Comparison of ENCODE assay signal across 32 cellular contexts in the genomic region with DNA sequence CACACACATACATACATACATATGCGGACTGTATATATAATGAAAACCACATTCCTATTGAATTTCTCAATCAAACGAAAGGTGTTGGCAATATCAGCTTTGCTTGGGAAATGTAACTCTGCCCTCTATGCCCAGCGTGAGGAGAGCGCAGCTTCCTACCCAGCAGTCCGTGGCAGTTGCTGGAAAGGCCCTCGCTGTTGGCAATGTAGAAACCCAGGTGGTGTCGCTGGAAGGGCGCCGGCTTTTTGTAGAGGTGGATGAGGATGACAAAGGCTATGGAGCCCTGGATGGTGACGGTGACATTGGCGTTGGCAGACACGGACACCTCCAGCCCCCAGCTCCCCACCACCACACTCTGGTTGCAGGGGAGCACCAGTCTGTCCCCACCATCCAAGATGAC.
"Had no signal": no experiment of that assay in that cellular context is flagged by ENCODE, and none has a peak within 500 bp of the region (broad histone marks: within the 10 kb centered on the region; RNA-seq: fewer than 3 reads in every experiment).

No MANE protein-coding gene starts in this region.

- H3K27ac Mint-ChIP-seq: activated B cell treated with CpG ODN at 0.5 μM for 24 hours; activated CD4-positive, alpha-beta memory T cell treated with anti-CD3 and anti-CD28 coated beads for 36 hours; activated CD4-positive, alpha-beta T cell treated with anti-CD3 and anti-CD28 coated beads, Interleukin-2, amount 10 ng/mL, durations not matched to agents 24 days and 14 days; activated CD8-positive, alpha-beta T cell treated with anti-CD3 and anti-CD28 coated beads for 36 hours; activated naive CD4-positive, alpha-beta T cell treated with anti-CD3 and anti-CD28 coated beads, Interleukin-2, amount 10 ng/mL, durations not matched to agents 7 days and 5 days; activated naive CD4-positive, alpha-beta T cell treated with anti-CD3 and anti-CD28 coated beads, Interleukin-2, amount 50 U/mL, for 24 hours; activated naive CD8-positive, alpha-beta T cell; activated naive CD8-positive, alpha-beta T cell treated with anti-CD3 and anti-CD28 coated beads, Interleukin-2, amount 10 ng/mL, durations not matched to agents 7 days and 5 days; activated T-cell treated with anti-CD3 and anti-CD28 coated beads, Interleukin-2, amount 50 U/mL, for 72 hours; activated T-helper 1 cell treated with anti-CD3 and anti-CD28 coated beads, Interleukin-12 subunit alpha, Interleukin-12 subunit beta, Interleukin-2, Interleukin-4 antibody, amounts not matched to agents 30 ng/mL and 10 ng/mL and 1 ng/mL, durations not matched to agents 14 hours and 24 hours and 36 hours; activated T-helper 17 cell treated with anti-CD3 and anti-CD28 coated beads, Interleukin-2, amount 50 U/mL, for 72 hours; T-cell; T-helper 17 cell had no signal

- H3K4me1 ChIP-seq: breast epithelium had no signal

- H3K4me3 Mint-ChIP-seq: activated B cell treated with CpG ODN at 0.5 μM for 24 hours; activated CD4-positive, alpha-beta memory T cell treated with anti-CD3 and anti-CD28 coated beads for 36 hours; activated CD4-positive, alpha-beta T cell treated with anti-CD3 and anti-CD28 coated beads, Interleukin-2, amount 10 ng/mL, durations not matched to agents 24 days and 14 days; activated CD8-positive, alpha-beta T cell treated with anti-CD3 and anti-CD28 coated beads for 36 hours; activated naive CD4-positive, alpha-beta T cell treated with anti-CD3 and anti-CD28 coated beads, Interleukin-2, amount 10 ng/mL, durations not matched to agents 7 days and 5 days; activated naive CD4-positive, alpha-beta T cell treated with anti-CD3 and anti-CD28 coated beads, Interleukin-2, amount 50 U/mL, for 24 hours; activated naive CD8-positive, alpha-beta T cell; activated naive CD8-positive, alpha-beta T cell treated with anti-CD3 and anti-CD28 coated beads, Interleukin-2, amount 10 ng/mL, durations not matched to agents 7 days and 5 days; activated naive CD8-positive, alpha-beta T cell treated with anti-CD3 and anti-CD28 coated beads, Interleukin-2, amount 50 U/mL, for 24 hours; activated T-cell treated with anti-CD3 and anti-CD28 coated beads, Interleukin-2, amount 50 U/mL, for 4 hours; activated T-cell treated with anti-CD3 and anti-CD28 coated beads, Interleukin-2, amount 50 U/mL, for 72 hours; activated T-helper 1 cell treated with anti-CD3 and anti-CD28 coated beads, Interleukin-12 subunit alpha, Interleukin-12 subunit beta, Interleukin-2, Interleukin-4 antibody, amounts not matched to agents 30 ng/mL and 10 ng/mL and 1 ng/mL, durations not matched to agents 14 hours and 24 hours and 36 hours; activated T-helper 17 cell treated with anti-CD3 and anti-CD28 coated beads, Interleukin-2, amount 50 U/mL, for 72 hours; brain; T-cell; T-helper 17 cell had no signal

- H3K36me3 ChIP-seq: ascending aorta, breast epithelium had no signal

- H3K4me3 ChIP-seq: ascending aorta, breast epithelium had no signal

- DNase-seq: activated B cell treated with CpG ODN at 0.5 μM for 24 hours; activated CD4-positive, alpha-beta memory T cell treated with anti-CD3 and anti-CD28 coated beads for 36 hours; activated CD4-positive, alpha-beta T cell treated with anti-CD3 and anti-CD28 coated beads for 4 hours; activated CD4-positive, alpha-beta T cell treated with anti-CD3 and anti-CD28 coated beads, Interleukin-2, amount 10 ng/mL, durations not matched to agents 24 days and 14 days; activated CD4-positive, alpha-beta T cell treated with anti-CD3 and anti-CD28 coated beads, Interleukin-2, amount 50 U/mL, for 1 hour; activated CD4-positive, alpha-beta T cell treated with anti-CD3 and anti-CD28 coated beads, Interleukin-2, amount 50 U/mL, for 4 hours; activated CD4-positive, CD25-positive, alpha-beta regulatory T cell treated with anti-CD3 and anti-CD28 coated beads, Interleukin-2, amount 50 U/mL, for 72 hours; activated CD8-positive, alpha-beta memory T cell treated with anti-CD3 and anti-CD28 coated beads, Interleukin-2, amount 50 U/mL, for 4 hours; activated CD8-positive, alpha-beta T cell treated with anti-CD3 and anti-CD28 coated beads for 36 hours; activated effector memory CD4-positive, alpha-beta T cell treated with anti-CD3 and anti-CD28 coated beads, Interleukin-2, amount 50 U/mL, for 16 hours; activated naive CD4-positive, alpha-beta T cell treated with anti-CD3 and anti-CD28 coated beads, Interleukin-2, amount 10 ng/mL, durations not matched to agents 7 days and 5 days; activated naive CD4-positive, alpha-beta T cell treated with Interleukin-2 at 50 U/mL for 16 hours; activated naive CD8-positive, alpha-beta T cell treated with anti-CD3 and anti-CD28 coated beads, Interleukin-2, amount 10 ng/mL, durations not matched to agents 7 days and 5 days; activated naive CD8-positive, alpha-beta T cell treated with anti-CD3 and anti-CD28 coated beads, Interleukin-2, amount 50 U/mL, for 24 hours; activated T-cell treated with anti-CD3 and anti-CD28 coated beads for 4 hours; activated T-cell treated with anti-CD3 and anti-CD28 coated beads, Interleukin-2, amount 50 U/mL, for 1 hour; activated T-cell treated with anti-CD3 and anti-CD28 coated beads, Interleukin-2, amount 50 U/mL, for 4 hours; activated T-cell treated with anti-CD3 and anti-CD28 coated beads, Interleukin-2, amount 50 U/mL, for 72 hours; amygdala; anterior cingulate cortex; central memory CD4-positive, alpha-beta T cell; cerebellar nuclear complex; T-cell; T-helper 17 cell had no signal

- H3K9me3 ChIP-seq: ascending aorta, breast epithelium had no signal

- H3K4me1 Mint-ChIP-seq: activated B cell treated with CpG ODN at 0.5 μM for 24 hours; activated CD4-positive, alpha-beta T cell treated with anti-CD3 and anti-CD28 coated beads, Interleukin-2, amount 10 ng/mL, durations not matched to agents 24 days and 14 days; activated naive CD4-positive, alpha-beta T cell treated with anti-CD3 and anti-CD28 coated beads, Interleukin-2, amount 10 ng/mL, durations not matched to agents 7 days and 5 days; activated naive CD4-positive, alpha-beta T cell treated with anti-CD3 and anti-CD28 coated beads, Interleukin-2, amount 50 U/mL, for 24 hours; activated naive CD8-positive, alpha-beta T cell treated with anti-CD3 and anti-CD28 coated beads, Interleukin-2, amount 50 U/mL, for 24 hours; activated T-helper 17 cell treated with anti-CD3 and anti-CD28 coated beads, Interleukin-2, amount 50 U/mL, for 72 hours; T-helper 17 cell had no signal

- ATAC-seq: activated CD8-positive, alpha-beta T cell treated with anti-CD3 and anti-CD28 coated beads for 36 hours; activated naive CD8-positive, alpha-beta T cell treated with anti-CD3 and anti-CD28 coated beads, Interleukin-2, amount 50 U/mL, for 24 hours; activated T-cell treated with anti-CD3 and anti-CD28 coated beads, Interleukin-2, amount 50 U/mL, for 4 hours; activated T-cell treated with anti-CD3 and anti-CD28 coated beads, Interleukin-2, amount 50 U/mL, for 72 hours; activated T-helper 17 cell treated with anti-CD3 and anti-CD28 coated beads, Interleukin-2, amount 50 U/mL, for 72 hours; T-cell; T-helper 17 cell had no signal

- H3K27me3 Mint-ChIP-seq: activated B cell treated with CpG ODN at 0.5 μM for 24 hours; activated CD4-positive, alpha-beta memory T cell treated with anti-CD3 and anti-CD28 coated beads for 36 hours; activated CD4-positive, alpha-beta T cell treated with anti-CD3 and anti-CD28 coated beads, Interleukin-2, amount 10 ng/mL, durations not matched to agents 24 days and 14 days; activated CD8-positive, alpha-beta T cell treated with anti-CD3 and anti-CD28 coated beads for 36 hours; activated naive CD4-positive, alpha-beta T cell treated with anti-CD3 and anti-CD28 coated beads, Interleukin-2, amount 50 U/mL, for 24 hours; activated naive CD8-positive, alpha-beta T cell; activated naive CD8-positive, alpha-beta T cell treated with anti-CD3 and anti-CD28 coated beads, Interleukin-2, amount 10 ng/mL, durations not matched to agents 7 days and 5 days; activated naive CD8-positive, alpha-beta T cell treated with anti-CD3 and anti-CD28 coated beads, Interleukin-2, amount 50 U/mL, for 24 hours; activated T-helper 17 cell treated with anti-CD3 and anti-CD28 coated beads, Interleukin-2, amount 50 U/mL, for 72 hours; brain; T-helper 17 cell had no signal

- H3K9me3 Mint-ChIP-seq: activated B cell treated with CpG ODN at 0.5 μM for 24 hours; activated CD4-positive, alpha-beta memory T cell treated with anti-CD3 and anti-CD28 coated beads for 36 hours; activated CD4-positive, alpha-beta T cell treated with anti-CD3 and anti-CD28 coated beads, Interleukin-2, amount 10 ng/mL, durations not matched to agents 24 days and 14 days; activated CD8-positive, alpha-beta T cell treated with anti-CD3 and anti-CD28 coated beads for 36 hours; activated naive CD4-positive, alpha-beta T cell treated with anti-CD3 and anti-CD28 coated beads, Interleukin-2, amount 10 ng/mL, durations not matched to agents 7 days and 5 days; activated naive CD4-positive, alpha-beta T cell treated with anti-CD3 and anti-CD28 coated beads, Interleukin-2, amount 50 U/mL, for 24 hours; activated naive CD8-positive, alpha-beta T cell treated with anti-CD3 and anti-CD28 coated beads, Interleukin-2, amount 10 ng/mL, durations not matched to agents 7 days and 5 days; activated naive CD8-positive, alpha-beta T cell treated with anti-CD3 and anti-CD28 coated beads, Interleukin-2, amount 50 U/mL, for 24 hours; activated T-cell treated with anti-CD3 and anti-CD28 coated beads, Interleukin-2, amount 50 U/mL, for 4 hours; activated T-cell treated with anti-CD3 and anti-CD28 coated beads, Interleukin-2, amount 50 U/mL, for 72 hours; activated T-helper 1 cell treated with anti-CD3 and anti-CD28 coated beads, Interleukin-12 subunit alpha, Interleukin-12 subunit beta, Interleukin-2, Interleukin-4 antibody, amounts not matched to agents 30 ng/mL and 10 ng/mL and 1 ng/mL, durations not matched to agents 14 hours and 24 hours and 36 hours; activated T-helper 17 cell treated with anti-CD3 and anti-CD28 coated beads, Interleukin-2, amount 50 U/mL, for 72 hours; T-cell had no signal

- H3K36me3 Mint-ChIP-seq: activated CD4-positive, alpha-beta memory T cell treated with anti-CD3 and anti-CD28 coated beads for 36 hours; activated naive CD4-positive, alpha-beta T cell treated with anti-CD3 and anti-CD28 coated beads, Interleukin-2, amount 10 ng/mL, durations not matched to agents 7 days and 5 days; activated naive CD4-positive, alpha-beta T cell treated with anti-CD3 and anti-CD28 coated beads, Interleukin-2, amount 50 U/mL, for 24 hours; activated naive CD8-positive, alpha-beta T cell; activated naive CD8-positive, alpha-beta T cell treated with anti-CD3 and anti-CD28 coated beads, Interleukin-2, amount 10 ng/mL, durations not matched to agents 7 days and 5 days; brain; T-cell had no signal

- H3K27ac ChIP-seq: ascending aorta, breast epithelium, VCaP had no signal

- H3K27me3 ChIP-seq: ascending aorta, breast epithelium had no signal
